In the genomic region with DNA sequence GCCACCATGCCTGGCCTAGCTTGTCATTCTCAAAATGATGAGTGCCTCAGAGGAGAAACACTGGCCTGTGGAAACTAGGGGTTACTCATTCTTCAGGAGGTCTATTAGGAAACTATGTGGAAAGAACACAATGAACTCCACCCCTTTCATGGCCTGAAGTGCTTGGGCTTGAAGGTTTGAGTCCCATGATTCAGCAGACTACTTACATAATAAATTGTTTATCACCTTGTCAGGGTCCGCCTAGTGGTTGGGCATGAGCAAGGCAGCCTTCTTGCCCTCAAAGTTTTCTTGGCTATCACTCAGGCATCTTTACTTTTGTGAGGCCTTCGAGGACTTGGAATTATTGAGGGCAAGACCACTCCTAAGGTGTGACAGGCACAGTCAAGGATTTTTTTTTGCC, we compare ENCODE assay signal across 9 cellular contexts.
DNase-seq lines count a peak whose midpoint lies in the region; ATAC-seq, FAIRE-seq and TF ChIP-seq lines count a peak whose summit lies in the region.
"Had no signal": no experiment of that assay in that cellular context is flagged by ENCODE, and none has a peak within 500 bp of the region (broad histone marks: within the 10 kb centered on the region; RNA-seq: fewer than 3 reads in every experiment).

No MANE protein-coding gene starts in this region.

- H3K27me3 ChIP-seq in SK-N-SH (ENCODE audit: insufficient read depth) (no peaks in the 10 kb centered on the region), neural cell (ENCODE audit: insufficient read depth, low read depth, low read length) (no peaks in the 10 kb centered on the region)

- no peak for FAIRE-seq in GM12892 (lab: Jason Lieb, UNC)

- POLR2A ChIA-PET in SK-N-SH (lab: Yijun Ruan, JAX), result no interaction called here

- TF ChIP-seq EP300 in SK-N-SH (IDR thresholded peaks at IDR 0.05; ENCODE audit: borderline replicate concordance in 1 of 2, low read depth in 1 of 2, low read length in 1 of 2) (no peak), neural cell (conservative IDR thresholded peaks at IDR 0.05; ENCODE audit: poor library complexity, severe bottlenecking) (no peak)

- H2AFZ ChIP-seq in SK-N-SH (ENCODE audit: low read depth) (no peak overlapping the region), neural cell (ENCODE audit: low read depth, low read length) (no peak overlapping the region)

- DNase-seq in NOMO-1 treated with DMSO at 0.1 percent for 48 hours (lab: John Stamatoyannopoulos, UW; ENCODE audit: unreplicated experiment) (peak; percentile 3), NOMO-1 (lab: John Stamatoyannopoulos, UW; ENCODE audit: unreplicated experiment in 2 of 2) (no peak), SK-N-SH (no peak), GM12892 (ENCODE audit: insufficient read length) (no peak), OCI-M2 (lab: John Stamatoyannopoulos, UW; ENCODE audit: unreplicated experiment) (no peak)
- DNase-seq in activated effector memory CD4-positive, alpha-beta T cell treated with anti-CD3 and anti-CD28 coated beads, Interleukin-2, amount 50 U/mL, for 16 hours, result no peak
- DNase-seq: CD4-positive, CD25-positive, alpha-beta regulatory T cell had no signal

- H3K79me2 ChIP-seq in SK-N-SH (ENCODE audit: insufficient read depth), result no peaks in the 10 kb centered on the region
- no peaks in the 10 kb centered on the region for H3K79me2 ChIP-seq in neural cell (replicated peaks; ENCODE audit: insufficient read depth, low read length)

- no peak for TF ChIP-seq POLR2A in GM12892 (IDR thresholded peaks at IDR 0.05; ENCODE audit: low read depth, low read length)

- CTCF ChIA-PET in SK-N-SH (lab: Yijun Ruan, JAX), result interaction anchor here (1.1 kb wide), 1 partner anchor 45 kb away, joined by 3 read pairs; no protein-coding TSS in a partner anchor

- no peaks in the 10 kb centered on the region for H3K36me3 ChIP-seq in SK-N-SH (replicated peaks in 1 of 2; ENCODE audit: control insufficient read depth in 1 of 2, insufficient read depth in 2 of 2, low read length in 1 of 2)
- peaks cover 4% of the 10 kb centered on the region for H3K36me3 ChIP-seq in neural cell (ENCODE audit: insufficient read depth, low read length)

- no peaks in the 10 kb centered on the region for H3F3A ChIP-seq in SK-N-SH (replicated peaks; ENCODE audit: insufficient read depth)
- H3F3A ChIP-seq in neural cell (ENCODE audit: insufficient read depth, low read length, poor library complexity, severe bottlenecking), result no peaks in the 10 kb centered on the region

- TF ChIP-seq RAD21 in SK-N-SH (IDR thresholded peaks at IDR 0.05; ENCODE audit: low read length), result no peak
- TF ChIP-seq RAD21 in neural cell (conservative IDR thresholded peaks at IDR 0.05), result no peak

- no peaks in the 10 kb centered on the region for H3K9me2 ChIP-seq in SK-N-SH
- H3K9me2 ChIP-seq in neural cell (ENCODE audit: insufficient read depth, low read length), result no peaks in the 10 kb centered on the region

- H3K4me2 ChIP-seq in SK-N-SH, result no peak overlapping the region
- H3K4me2 ChIP-seq in neural cell (ENCODE audit: low read length), result no peak overlapping the region

- no peak overlapping the region for H3K27ac ChIP-seq in SK-N-SH (ENCODE audit: low read depth in 2 of 2, low read length in 1 of 2)
- no peak overlapping the region for H3K27ac ChIP-seq in neural cell (ENCODE audit: low read length)

- H4K20me1 ChIP-seq in SK-N-SH (ENCODE audit: insufficient read depth) (no peaks in the 10 kb centered on the region), neural cell (ENCODE audit: insufficient read depth) (no peaks in the 10 kb centered on the region)

- H3K4me1 ChIP-seq in SK-N-SH (ENCODE audit: control insufficient read depth in 1 of 2, insufficient read depth in 2 of 2, low read depth in 1 of 2, low read length in 1 of 2), result no peaks in the 10 kb centered on the region

- H3K9me3 ChIP-seq in SK-N-SH (no peaks in the 10 kb centered on the region), neural cell (ENCODE audit: low read length) (no peaks in the 10 kb centered on the region)

- H3K9ac ChIP-seq in SK-N-SH (no peak overlapping the region), neural cell (ENCODE audit: low read length) (no peak overlapping the region)

- TF ChIP-seq CTCF in SK-N-SH (IDR thresholded peaks at IDR 0.05) (peak; percentile 53), neural cell (IDR thresholded peaks at IDR 0.05; ENCODE audit: poor library complexity, severe bottlenecking) (peak; percentile 12)

- WGBS in SK-N-SH (ENCODE audit: low lambda C conversion rate), result 36% methylated on average over 2 of the region's 2 CpGs

- peak; percentile 75 for ATAC-seq in HG03095 (IDR thresholded peaks at IDR 0.05; ENCODE audit: unreplicated experiment)

- H3K4me3 ChIP-seq in SK-N-SH (ENCODE audit: low read depth in 2 of 2, low read length in 1 of 2) (no peak overlapping the region), neural cell (ENCODE audit: low read length) (no peak overlapping the region)

TF ChIP-seq in SK-N-SH, 30 proteins besides CTCF, POLR2A, EP300 and RAD21:
- TF ChIP-seq GABPA (IDR thresholded peaks at IDR 0.05; ENCODE audit: low read depth), result no peak
- TF ChIP-seq, protein P1, sequence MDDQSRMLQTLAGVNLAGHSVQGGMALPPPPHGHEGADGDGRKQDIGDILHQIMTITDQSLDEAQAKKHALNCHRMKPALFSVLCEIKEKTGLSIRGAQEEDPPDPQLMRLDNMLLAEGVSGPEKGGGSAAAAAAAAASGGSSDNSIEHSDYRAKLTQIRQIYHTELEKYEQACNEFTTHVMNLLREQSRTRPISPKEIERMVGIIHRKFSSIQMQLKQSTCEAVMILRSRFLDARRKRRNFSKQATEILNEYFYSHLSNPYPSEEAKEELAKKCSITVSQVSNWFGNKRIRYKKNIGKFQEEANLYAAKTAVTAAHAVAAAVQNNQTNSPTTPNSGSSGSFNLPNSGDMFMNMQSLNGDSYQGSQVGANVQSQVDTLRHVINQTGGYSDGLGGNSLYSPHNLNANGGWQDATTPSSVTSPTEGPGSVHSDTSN (IDR thresholded peaks at IDR 0.05), result no peak

TF ChIP-seq in neural cell, 6 proteins besides CTCF, POLR2A, EP300 and RAD21:
- TF ChIP-seq SMC3 (conservative IDR thresholded peaks at IDR 0.05; ENCODE audit: poor library complexity) (no peak), MXI1 (conservative IDR thresholded peaks at IDR 0.05; ENCODE audit: poor library complexity, severe bottlenecking) (no peak), TAF1 (IDR thresholded peaks at IDR 0.05; ENCODE audit: low read depth) (no peak), EZH2 (IDR thresholded peaks at IDR 0.05; ENCODE audit: borderline replicate concordance, insufficient read depth, low read length, poor library complexity, severe bottlenecking) (no peak), POLR2AphosphoS5 (IDR thresholded peaks at IDR 0.05) (no peak)
- TF ChIP-seq, protein P2, sequence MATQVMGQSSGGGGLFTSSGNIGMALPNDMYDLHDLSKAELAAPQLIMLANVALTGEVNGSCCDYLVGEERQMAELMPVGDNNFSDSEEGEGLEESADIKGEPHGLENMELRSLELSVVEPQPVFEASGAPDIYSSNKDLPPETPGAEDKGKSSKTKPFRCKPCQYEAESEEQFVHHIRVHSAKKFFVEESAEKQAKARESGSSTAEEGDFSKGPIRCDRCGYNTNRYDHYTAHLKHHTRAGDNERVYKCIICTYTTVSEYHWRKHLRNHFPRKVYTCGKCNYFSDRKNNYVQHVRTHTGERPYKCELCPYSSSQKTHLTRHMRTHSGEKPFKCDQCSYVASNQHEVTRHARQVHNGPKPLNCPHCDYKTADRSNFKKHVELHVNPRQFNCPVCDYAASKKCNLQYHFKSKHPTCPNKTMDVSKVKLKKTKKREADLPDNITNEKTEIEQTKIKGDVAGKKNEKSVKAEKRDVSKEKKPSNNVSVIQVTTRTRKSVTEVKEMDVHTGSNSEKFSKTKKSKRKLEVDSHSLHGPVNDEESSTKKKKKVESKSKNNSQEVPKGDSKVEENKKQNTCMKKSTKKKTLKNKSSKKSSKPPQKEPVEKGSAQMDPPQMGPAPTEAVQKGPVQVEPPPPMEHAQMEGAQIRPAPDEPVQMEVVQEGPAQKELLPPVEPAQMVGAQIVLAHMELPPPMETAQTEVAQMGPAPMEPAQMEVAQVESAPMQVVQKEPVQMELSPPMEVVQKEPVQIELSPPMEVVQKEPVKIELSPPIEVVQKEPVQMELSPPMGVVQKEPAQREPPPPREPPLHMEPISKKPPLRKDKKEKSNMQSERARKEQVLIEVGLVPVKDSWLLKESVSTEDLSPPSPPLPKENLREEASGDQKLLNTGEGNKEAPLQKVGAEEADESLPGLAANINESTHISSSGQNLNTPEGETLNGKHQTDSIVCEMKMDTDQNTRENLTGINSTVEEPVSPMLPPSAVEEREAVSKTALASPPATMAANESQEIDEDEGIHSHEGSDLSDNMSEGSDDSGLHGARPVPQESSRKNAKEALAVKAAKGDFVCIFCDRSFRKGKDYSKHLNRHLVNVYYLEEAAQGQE (IDR thresholded peaks at IDR 0.05; ENCODE audit: borderline replicate concordance), result no peak
